25 cellular contexts compared by ENCODE assay signal in genomic region chr2:165920748-165921147, GRCh38.
"Had no signal": no experiment of that assay in that cellular context is flagged by ENCODE, and none has a peak within 500 bp of the region (broad histone marks: within the 10 kb centered on the region; RNA-seq: fewer than 3 reads in every experiment).

No MANE protein-coding gene starts in this region.

- H3K27ac ChIP-seq: adrenal gland, body of pancreas, coronary artery, dorsolateral prefrontal cortex, gastroesophageal sphincter, hepatocyte, parathyroid adenoma, psoas muscle, sigmoid colon, upper lobe of left lung, vagina had no signal

- H3K27ac Mint-ChIP-seq: activated naive CD4-positive, alpha-beta T cell treated with anti-CD3 and anti-CD28 coated beads, Interleukin-2, amount 50 U/mL, for 24 hours; activated T-helper 17 cell treated with anti-CD3 and anti-CD28 coated beads, Interleukin-2, amount 50 U/mL, for 72 hours; stimulated activated memory B cell treated with anti-CD40 and anti-IgM and Interleukin-4, amounts not matched to agents 10 μg/mL and 1 μg/mL and 100 μg/mL, for 72 hours; stimulated activated naive CD8-positive, alpha-beta T cell treated with anti-CD3 and anti-CD28 coated beads, Interleukin-15, amount 100 ng/mL, for 72 hours had no signal

- H3K9me3 Mint-ChIP-seq: activated naive CD4-positive, alpha-beta T cell treated with anti-CD3 and anti-CD28 coated beads, Interleukin-2, amount 50 U/mL, for 24 hours; activated T-helper 17 cell treated with anti-CD3 and anti-CD28 coated beads, Interleukin-2, amount 50 U/mL, for 72 hours; naive thymus-derived CD4-positive, alpha-beta T cell; stimulated activated memory B cell treated with anti-CD40 and anti-IgM and Interleukin-4, amounts not matched to agents 10 μg/mL and 1 μg/mL and 100 μg/mL, for 72 hours; stimulated activated naive CD8-positive, alpha-beta T cell treated with anti-CD3 and anti-CD28 coated beads, Interleukin-15, amount 100 ng/mL, for 72 hours had no signal

- H3K4me3 Mint-ChIP-seq: activated naive CD4-positive, alpha-beta T cell treated with anti-CD3 and anti-CD28 coated beads, Interleukin-2, amount 50 U/mL, for 24 hours; activated T-helper 17 cell treated with anti-CD3 and anti-CD28 coated beads, Interleukin-2, amount 50 U/mL, for 72 hours; stimulated activated memory B cell treated with anti-CD40 and anti-IgM and Interleukin-4, amounts not matched to agents 10 μg/mL and 1 μg/mL and 100 μg/mL, for 72 hours; stimulated activated naive CD8-positive, alpha-beta T cell treated with anti-CD3 and anti-CD28 coated beads, Interleukin-15, amount 100 ng/mL, for 72 hours had no signal

- H3K27me3 Mint-ChIP-seq: activated naive CD4-positive, alpha-beta T cell treated with anti-CD3 and anti-CD28 coated beads, Interleukin-2, amount 50 U/mL, for 24 hours; activated T-helper 17 cell treated with anti-CD3 and anti-CD28 coated beads, Interleukin-2, amount 50 U/mL, for 72 hours; naive thymus-derived CD4-positive, alpha-beta T cell; stimulated activated memory B cell treated with anti-CD40 and anti-IgM and Interleukin-4, amounts not matched to agents 10 μg/mL and 1 μg/mL and 100 μg/mL, for 72 hours; stimulated activated naive CD8-positive, alpha-beta T cell treated with anti-CD3 and anti-CD28 coated beads, Interleukin-15, amount 100 ng/mL, for 72 hours had no signal

- H3K4me1 Mint-ChIP-seq: activated naive CD4-positive, alpha-beta T cell treated with anti-CD3 and anti-CD28 coated beads, Interleukin-2, amount 50 U/mL, for 24 hours; activated T-helper 17 cell treated with anti-CD3 and anti-CD28 coated beads, Interleukin-2, amount 50 U/mL, for 72 hours; stimulated activated memory B cell treated with anti-CD40 and anti-IgM and Interleukin-4, amounts not matched to agents 10 μg/mL and 1 μg/mL and 100 μg/mL, for 72 hours; stimulated activated naive CD8-positive, alpha-beta T cell treated with anti-CD3 and anti-CD28 coated beads, Interleukin-15, amount 100 ng/mL, for 72 hours had no signal

- H3K9me3 ChIP-seq: adrenal gland, body of pancreas, gastroesophageal sphincter, psoas muscle, sigmoid colon, upper lobe of left lung, vagina had no signal

- DNase-seq: activated CD4-positive, alpha-beta T cell treated with anti-CD3 and anti-CD28 coated beads for 1 hour; activated CD4-positive, alpha-beta T cell treated with anti-CD3 and anti-CD28 coated beads, Interleukin-2, amount 50 U/mL, for 48 hours; adrenal gland; aorta; body of pancreas; dorsolateral prefrontal cortex; effector memory CD4-positive, alpha-beta T cell; kidney; midbrain; naive thymus-derived CD4-positive, alpha-beta T cell; nucleus accumbens; psoas muscle; sigmoid colon; stimulated activated CD4-positive, alpha-beta T cell treated with anti-CD3 and anti-CD28 coated beads, Interleukin-4, amount 100 ng/mL, for 24 hours; stimulated activated naive CD8-positive, alpha-beta T cell treated with anti-CD3 and anti-CD28 coated beads, Interleukin-15, amount 100 ng/mL, for 72 hours; substantia nigra; upper lobe of left lung had no signal

- H3K4me1 ChIP-seq: adrenal gland, body of pancreas, gastroesophageal sphincter, parathyroid adenoma, psoas muscle, sigmoid colon, upper lobe of left lung, vagina had no signal

- H3K27me3 ChIP-seq: adrenal gland, body of pancreas, dorsolateral prefrontal cortex, gastroesophageal sphincter, hepatocyte, sigmoid colon, upper lobe of left lung, vagina had no signal

- H3K4me3 ChIP-seq: adrenal gland, body of pancreas, coronary artery, dorsolateral prefrontal cortex, gastroesophageal sphincter, hepatocyte, psoas muscle, sigmoid colon, upper lobe of left lung, vagina had no signal

- ATAC-seq: activated T-helper 17 cell treated with anti-CD3 and anti-CD28 coated beads, Interleukin-2, amount 50 U/mL, for 72 hours; body of pancreas; gastroesophageal sphincter; naive thymus-derived CD4-positive, alpha-beta T cell; psoas muscle; stimulated activated memory B cell treated with anti-CD40 and anti-IgM and Interleukin-4, amounts not matched to agents 10 μg/mL and 1 μg/mL and 100 μg/mL, for 72 hours; stimulated activated naive CD8-positive, alpha-beta T cell treated with anti-CD3 and anti-CD28 coated beads, Interleukin-15, amount 100 ng/mL, for 72 hours had no signal
